19 cellular contexts compared by ENCODE assay signal in the genomic region with DNA sequence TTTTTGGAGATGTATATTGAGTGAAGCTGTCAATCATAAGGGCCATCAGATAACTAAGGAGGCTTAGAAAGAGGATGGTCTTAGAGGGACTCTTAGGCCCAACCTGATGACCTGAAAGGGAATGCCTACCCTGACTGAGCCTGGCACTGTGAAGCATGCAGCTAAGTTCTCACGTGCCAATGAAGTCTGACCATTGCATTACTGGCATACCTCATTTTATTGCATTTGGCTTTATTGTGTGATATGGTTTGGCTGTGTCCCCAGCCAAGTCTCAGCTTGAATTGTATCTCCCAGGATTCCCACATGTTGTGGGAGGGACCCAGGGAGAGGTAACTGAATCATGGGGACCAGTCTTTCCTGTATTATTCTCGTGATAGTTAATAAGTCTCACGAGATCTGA.
A peak's percentile ranks its signal among the peaks of the same experiment; 100 is the strongest.
DNase-seq lines count a peak whose midpoint lies in the region; ATAC-seq and TF ChIP-seq lines count a peak whose summit lies in the region.
"Had no signal": no experiment of that assay in that cellular context is flagged by ENCODE, and none has a peak within 500 bp of the region (broad histone marks: within the 10 kb centered on the region; RNA-seq: fewer than 3 reads in every experiment).

No MANE protein-coding gene starts in this region.

- H3K36me3 ChIP-seq in adipocyte (ENCODE audit: control insufficient read depth, insufficient read depth, low read length, severe bottlenecking) (no peaks in the 10 kb centered on the region), sigmoid colon (no peaks in the 10 kb centered on the region)
- H3K36me3 ChIP-seq: BLaER1, SJSA1 had no signal

- H3K9ac ChIP-seq in adipocyte (ENCODE audit: low read length), result no peak overlapping the region
- H3K9ac ChIP-seq: BLaER1, KMS-11 had no signal

- ATAC-seq in GM19351 (IDR thresholded peaks at IDR 0.05; ENCODE audit: unreplicated experiment), result no peak

- no peak overlapping the region for H3K4me3 ChIP-seq in adipocyte (ENCODE audit: low read length)
- no peak overlapping the region for H3K4me3 ChIP-seq in sigmoid colon
- H3K4me3 ChIP-seq: BLaER1, SJSA1 had no signal

- H3K9me3 ChIP-seq in adipocyte (ENCODE audit: control insufficient read depth, low read length) (no peaks in the 10 kb centered on the region), sigmoid colon (no peaks in the 10 kb centered on the region)
- H3K9me3 ChIP-seq: BLaER1 had no signal

- H3K27ac ChIP-seq in sigmoid colon, result no peak overlapping the region
- H3K27ac ChIP-seq: BLaER1, KMS-11, SJSA1 had no signal

- TF ChIP-seq EP300 in sigmoid colon (IDR thresholded peaks at IDR 0.05), result no peak

- 14 to 63% methylated on average over 3 of the region's 3 CpGs for WGBS in sigmoid colon, 2 donors

- TF ChIP-seq CTCF in sigmoid colon (IDR thresholded peaks at IDR 0.05), result no peak

- DNase-seq in AG08395 (ENCODE audit: low spot score) (peak; percentile 71), EH (ENCODE audit: low read depth) (peak; percentile 60), adipocyte (ENCODE audit: low read depth) (peak; percentile 6), glomerular visceral epithelial cell (ENCODE audit: extremely low spot score) (peak; percentile 30), sigmoid colon (no peak), midbrain (lab: John Stamatoyannopoulos, UW) (no peak)
- DNase-seq: CD4-positive, alpha-beta T cell; COR-L47; DMS79 treated with DMSO at 0.1 percent for 48 hours; IMR-90; NCI-H1105 treated with DMSO at 0.1 percent for 48 hours; NCI-H2029 treated with DMSO at 0.1 percent for 48 hours; NCI-H345; NCI-H524 treated with DMSO at 0.1 percent for 48 hours; OCI-M1 had no signal

- H3K27me3 ChIP-seq in adipocyte (replicated peaks; ENCODE audit: control insufficient read depth, insufficient read depth, low read length), result no peaks in the 10 kb centered on the region
- no peaks in the 10 kb centered on the region for H3K27me3 ChIP-seq in sigmoid colon
- H3K27me3 ChIP-seq: BLaER1, SJSA1 had no signal

- TF ChIP-seq POLR2A in sigmoid colon (IDR thresholded peaks at IDR 0.05), result no peak

- H3K4me1 ChIP-seq in adipocyte (ENCODE audit: control insufficient read depth, insufficient read depth, low read length) (no peaks in the 10 kb centered on the region), sigmoid colon (peaks cover 0 to 7% (median 0%) of the 10 kb centered on the region in 4 donors)
- H3K4me1 ChIP-seq: BLaER1, SJSA1 had no signal

- intact Hi-C loops in sigmoid colon (cut with DNase I), result no loop called here

Comparison
In these comparisons a context has a peak if more than half of its experiments do, and no peak if none do; other contexts are left out.
1. DNase-seq: peak in AG08395 (single experiment), EH (single experiment), adipocyte (single experiment) and glomerular visceral epithelial cell (single experiment); none in sigmoid colon (single experiment) and midbrain (single experiment).